ENCODE assay signal across 24 cellular contexts in genomic region chr9:106600955-106601354, GRCh38.
DNase-seq lines count a peak whose midpoint lies in the region; ATAC-seq, FAIRE-seq and TF ChIP-seq lines count a peak whose summit lies in the region.
"Had no signal": no experiment of that assay in that cellular context is flagged by ENCODE, and none has a peak within 500 bp of the region (broad histone marks: within the 10 kb centered on the region; RNA-seq: fewer than 3 reads in every experiment).

No MANE protein-coding gene starts in this region.

- ATAC-seq in right lobe of liver (peak; percentile 54 to 90 (median 66)), HepG2 (no peak), left lobe of liver (peak; percentile 81)
- ATAC-seq: HCT116 had no signal

- H3K27ac ChIP-seq in right lobe of liver (no peak overlapping the region), HepG2 (ENCODE audit: extremely low read length, insufficient read depth, low read length) (no peak overlapping the region), neuronal stem cell (replicated peaks; ENCODE audit: low read length) (no peak overlapping the region), H9 (ENCODE audit: insufficient read length, low read depth, low read length) (no peak overlapping the region), coronary artery (no peak overlapping the region)
- H3K27ac ChIP-seq: 22Rv1; BLaER1 treated with 17β-estradiol and CSF1 and Interleukin-3, amounts not matched to agents 10 nM and 100 nM; GM23248 had no signal

- no peak overlapping the region for H2AFZ ChIP-seq in HepG2 (ENCODE audit: low read length)
- H2AFZ ChIP-seq in neuronal stem cell (ENCODE audit: low read length): peak overlapping the region; percentile 15
- no peak overlapping the region for H2AFZ ChIP-seq in H9 (ENCODE audit: low read length)
- H2AFZ ChIP-seq: GM23248 had no signal

- no peak for TF ChIP-seq POLR2A in right lobe of liver (IDR thresholded peaks at IDR 0.05)
- TF ChIP-seq POLR2A in HepG2 (IDR thresholded peaks at IDR 0.05; ENCODE audit: insufficient read depth in 1 of 2, low read depth in 2 of 2, low read length in 2 of 2): no peak

- no peak overlapping the region for H3T11ph ChIP-seq in H9 (ENCODE audit: low read length)

- intact Hi-C loops in right lobe of liver (cut with DNase I) (no loop called here), HepG2 (cut with micrococcal nuclease; ENCODE audit: unreplicated experiment) (no loop called here)

- H3K79me1 ChIP-seq in neuronal stem cell (ENCODE audit: low read depth, low read length): no peaks in the 10 kb centered on the region
- H3K79me1 ChIP-seq in H9 (ENCODE audit: insufficient read depth, low read depth, low read length, poor library complexity, severe bottlenecking): no peaks in the 10 kb centered on the region

- peaks cover 15 to 16% of the 10 kb centered on the region in 2 experiments for H3K9me3 Mint-ChIP-seq in H9

- DNase-seq in right lobe of liver (no peak), HepG2 (ENCODE audit: low spot score) (no peak), left lobe of liver (ENCODE audit: low spot score) (no peak), neuronal stem cell (ENCODE audit: low spot score) (no peak), islet precursor cell (no peak), H9 (no peak), coronary artery (ENCODE audit: low spot score) (no peak)
- DNase-seq: CD4-positive, alpha-beta T cell; CD8-positive, alpha-beta memory T cell; DMS53; DMS79 treated with DMSO at 0.1 percent for 48 hours; GF-D8; GM23248; H7 had no signal

- TF ChIP-seq EP300 in HepG2 (IDR thresholded peaks at IDR 0.05; ENCODE audit: low read depth in 2 of 2, low read length in 2 of 2) (no peak), HepG2 (CRISPR knock-in tag; IDR thresholded peaks at IDR 0.05; ENCODE audit: borderline replicate concordance) (no peak)

- no peak overlapping the region for H3K14ac ChIP-seq in neuronal stem cell (ENCODE audit: low read length)
- no peak overlapping the region for H3K14ac ChIP-seq in H9 (ENCODE audit: insufficient read depth, low read length)

- H2AK5ac ChIP-seq in neuronal stem cell (ENCODE audit: low read depth, low read length) (no peak overlapping the region), H9 (ENCODE audit: insufficient read length, low read length) (no peak overlapping the region)

- H3K36me3 Mint-ChIP-seq in H9 (ENCODE audit: insufficient read depth in 1 of 3, low read depth in 3 of 3): peaks cover 11 to 17% (median 14%) of the 10 kb centered on the region in 3 experiments
- H3K36me3 Mint-ChIP-seq: CD14-positive monocyte; CD8-positive, alpha-beta memory T cell had no signal

- in situ Hi-C loops in HepG2 (cut with HindIII; ENCODE audit: extremely low pct_ligation_motif_present, low pct_unique_long_range_greater_than_20kb): no loop called here

- H3K23me2 ChIP-seq in H9 (ENCODE audit: insufficient read length, low read depth, low read length, poor library complexity, severe bottlenecking): no peaks in the 10 kb centered on the region

- no peak overlapping the region for H3K56ac ChIP-seq in H9 (ENCODE audit: insufficient read length, low read depth, low read length)

- H2BK120ac ChIP-seq in neuronal stem cell (ENCODE audit: low read depth, low read length) (no peak overlapping the region), H9 (ENCODE audit: low read depth, low read length, poor library complexity, severe bottlenecking) (no peak overlapping the region)

- H4K5ac ChIP-seq in H9 (ENCODE audit: insufficient read length, low read depth, low read length): no peak overlapping the region

- H3K4ac ChIP-seq in neuronal stem cell (ENCODE audit: low read length): no peak overlapping the region
- H3K4ac ChIP-seq in H9 (ENCODE audit: low read depth, low read length): no peak overlapping the region

- H3K4me2 ChIP-seq in HepG2 (ENCODE audit: low read depth, low read length) (no peak overlapping the region), neuronal stem cell (ENCODE audit: insufficient read depth, low read length, poor library complexity, severe bottlenecking) (no peak overlapping the region), H9 (ENCODE audit: insufficient read depth, insufficient read length, low read length) (no peak overlapping the region)

- CTCF ChIA-PET in HepG2 (lab: Yijun Ruan, JAX; ENCODE audit: low intra/inter-chr PET ratio, low total read pairs): no interaction called here

- no peak overlapping the region for H3K4me3 Mint-ChIP-seq in H9
- H3K4me3 Mint-ChIP-seq: B cell; CD14-positive monocyte; CD4-positive, alpha-beta T cell; CD8-positive, alpha-beta memory T cell had no signal

- H3K4me3 ChIP-seq in right lobe of liver (no peak overlapping the region), HepG2 (replicated peaks in 1 of 3; ENCODE audit: insufficient read depth in 1 of 3, low read depth in 2 of 3, low read length in 3 of 3) (no peak overlapping the region), neuronal stem cell (ENCODE audit: low read length in 2 of 2) (no peak overlapping the region), coronary artery (no peak overlapping the region)
- H3K4me3 ChIP-seq: BLaER1 treated with 17β-estradiol and CSF1 and Interleukin-3, amounts not matched to agents 10 nM and 100 nM; GM23248 had no signal

- H3K18ac ChIP-seq in neuronal stem cell (ENCODE audit: low read length): no peak overlapping the region
- H3K18ac ChIP-seq in H9 (ENCODE audit: insufficient read length, low read depth, low read length): no peak overlapping the region

- H4K91ac ChIP-seq in neuronal stem cell (ENCODE audit: low read depth, low read length, poor library complexity) (no peak overlapping the region), H9 (ENCODE audit: insufficient read length, low read depth, low read length) (no peak overlapping the region)

- H4K20me1 ChIP-seq in HepG2 (ENCODE audit: insufficient read depth, low read length): no peaks in the 10 kb centered on the region
- H4K20me1 ChIP-seq in H9 (ENCODE audit: control insufficient read depth, insufficient read depth, insufficient read length): no peaks in the 10 kb centered on the region
- H4K20me1 ChIP-seq: BLaER1 treated with 17β-estradiol and CSF1 and Interleukin-3, amounts not matched to agents 10 nM and 100 nM had no signal

- H2BK20ac ChIP-seq in H9 (ENCODE audit: low read depth, low read length, poor library complexity, severe bottlenecking): no peak overlapping the region

- FAIRE-seq in HepG2 (lab: Jason Lieb, UNC): no peak
- FAIRE-seq: A204.1, D721Med, GM12891, GM18507, H1 had no signal

- peaks cover 4 to 7% of the 10 kb centered on the region in 2 experiments; a peak in 3 of 4 replicates for H3K4me1 Mint-ChIP-seq in H9
- H3K4me1 Mint-ChIP-seq: B cell; CD14-positive monocyte; CD8-positive, alpha-beta memory T cell had no signal

- no peaks in the 10 kb centered on the region for H3K27me3 ChIP-seq in right lobe of liver
- no peaks in the 10 kb centered on the region for H3K27me3 ChIP-seq in HepG2 (ENCODE audit: control insufficient read depth in 1 of 2, insufficient read depth in 2 of 2, low read length in 2 of 2)
- no peaks in the 10 kb centered on the region for H3K27me3 ChIP-seq in neuronal stem cell (ENCODE audit: control insufficient read depth in 3 of 3, insufficient read depth in 3 of 3, low read depth in 1 of 3, low read length in 3 of 3)
- H3K27me3 ChIP-seq in H9 (ENCODE audit: insufficient read depth, low read length): no peaks in the 10 kb centered on the region
- H3K27me3 ChIP-seq: BLaER1 treated with 17β-estradiol and CSF1 and Interleukin-3, amounts not matched to agents 10 nM and 100 nM had no signal

- POLR2A ChIA-PET in HepG2 (lab: Yijun Ruan, JAX): no interaction called here

- no peak for TF ChIP-seq RAD21 in HepG2 (CRISPR knock-in tag; IDR thresholded peaks at IDR 0.05)

- no peaks in the 10 kb centered on the region; the same call in 1 of the 2 replicates for H3K27me3 Mint-ChIP-seq in H9 (ENCODE audit: low read depth)
- H3K27me3 Mint-ChIP-seq: B cell; CD4-positive, alpha-beta T cell; CD8-positive, alpha-beta memory T cell had no signal

- H2BK5ac ChIP-seq in neuronal stem cell (ENCODE audit: low read length) (no peak overlapping the region), H9 (ENCODE audit: insufficient read length, low read length) (no peak overlapping the region)

- no peak overlapping the region for H3K9ac ChIP-seq in HepG2 (ENCODE audit: insufficient read depth, low read depth, low read length)
- no peak overlapping the region for H3K9ac ChIP-seq in neuronal stem cell (ENCODE audit: low read depth, low read length, poor library complexity)
- no peak overlapping the region for H3K9ac ChIP-seq in H9 (ENCODE audit: extremely low read depth, insufficient read length, low read length)
- H3K9ac ChIP-seq: BLaER1 treated with 17β-estradiol and CSF1 and Interleukin-3, amounts not matched to agents 10 nM and 100 nM; GM23248 had no signal

- H3K79me2 ChIP-seq in HepG2 (ENCODE audit: insufficient read depth, low read length) (no peaks in the 10 kb centered on the region), H9 (ENCODE audit: insufficient read depth, low read length) (no peaks in the 10 kb centered on the region)

- WGBS in right lobe of liver (ENCODE audit: insufficient coverage, low coverage, low lambda C conversion rate, missing lambda C conversion rate): 36% methylated on average over 3 of the region's 3 CpGs
- 0% methylated on average over 2 of the region's 3 CpGs for WGBS in HepG2 (ENCODE audit: low lambda C conversion rate)
- no CpG with 5 or more reads among the region's 3 CpGs for WGBS in neuronal stem cell (ENCODE audit: extremely low coverage in 2 of 2, insufficient read length in 2 of 2, insufficient replicate concordance in 1 of 2), 2 donors
- no CpG with 5 or more reads among the region's 3 CpGs for WGBS in H9 (ENCODE audit: extremely low coverage, insufficient read length, low lambda C conversion rate)

- H3K36me3 ChIP-seq in right lobe of liver (no peaks in the 10 kb centered on the region), HepG2 (replicated peaks in 1 of 2; ENCODE audit: control insufficient read depth in 1 of 2, insufficient read depth in 2 of 2, low read length in 2 of 2) (no peaks in the 10 kb centered on the region), neuronal stem cell (replicated peaks in 1 of 2; ENCODE audit: control insufficient read depth in 2 of 2, insufficient read depth in 2 of 2, low read length in 2 of 2) (no peaks in the 10 kb centered on the region)
- H3K36me3 ChIP-seq: BLaER1 treated with 17β-estradiol and CSF1 and Interleukin-3, amounts not matched to agents 10 nM and 100 nM had no signal

- no peak for TF ChIP-seq CTCF in right lobe of liver (IDR thresholded peaks at IDR 0.05)
- TF ChIP-seq CTCF in HepG2 (CRISPR knock-in tag; IDR thresholded peaks at IDR 0.05): no peak
- TF ChIP-seq CTCF in H9 (conservative IDR thresholded peaks at IDR 0.05): no peak
- TF ChIP-seq CTCF in coronary artery (IDR thresholded peaks at IDR 0.05): no peak

- H3K9me3 ChIP-seq in right lobe of liver: no peaks in the 10 kb centered on the region
- H3K9me3 ChIP-seq in HepG2 (ENCODE audit: low read length): no peaks in the 10 kb centered on the region
- H3K9me3 ChIP-seq in neuronal stem cell (replicated peaks in 1 of 2; ENCODE audit: control insufficient read depth in 2 of 2, insufficient read depth in 1 of 2, low read depth in 1 of 2, low read length in 2 of 2): no peaks in the 10 kb centered on the region
- no peaks in the 10 kb centered on the region for H3K9me3 ChIP-seq in H9 (ENCODE audit: control insufficient read depth, low read depth, low read length)

- H3K4me1 ChIP-seq in right lobe of liver (no peaks in the 10 kb centered on the region), HepG2 (ENCODE audit: insufficient read depth, low read length) (no peaks in the 10 kb centered on the region), neuronal stem cell (ENCODE audit: control insufficient read depth in 2 of 2, insufficient read depth in 1 of 2, low read depth in 1 of 2, low read length in 2 of 2) (peaks cover 2 to 4% of the 10 kb centered on the region in 2 donors), H9 (ENCODE audit: insufficient read depth, low read length) (no peaks in the 10 kb centered on the region; the same call in 1 of the 2 replicates)

- H3K23ac ChIP-seq in neuronal stem cell (ENCODE audit: low read depth, low read length, poor library complexity) (no peak overlapping the region), H9 (ENCODE audit: insufficient read length, low read depth, low read length) (no peak overlapping the region)

- BruUV-seq in HepG2 (replicated peaks; lab: Mats Ljungman, UMichigan): no TSS peak

- no peak overlapping the region for H2BK15ac ChIP-seq in neuronal stem cell (ENCODE audit: low read length)
- no peak overlapping the region for H2BK15ac ChIP-seq in H9 (ENCODE audit: low read depth, low read length)

- no peak overlapping the region for H4K8ac ChIP-seq in neuronal stem cell (ENCODE audit: low read depth, low read length)
- no peak overlapping the region for H4K8ac ChIP-seq in H9 (replicated peaks; ENCODE audit: insufficient read length, low read depth, low read length)

- H2BK12ac ChIP-seq in neuronal stem cell (ENCODE audit: low read length): no peak overlapping the region
- H2BK12ac ChIP-seq in H9 (ENCODE audit: insufficient read length, low read depth, low read length): no peak overlapping the region

- no peak overlapping the region for H3K27ac Mint-ChIP-seq in H9
- H3K27ac Mint-ChIP-seq: B cell; CD14-positive monocyte; CD4-positive, alpha-beta T cell; CD8-positive, alpha-beta memory T cell had no signal
